In genomic region chr17:40873255-40873654, GRCh38 we compare ENCODE assay signal across 21 cellular contexts. TPM values are rescaled to one million over a fixed set of nuclear protein-coding genes. Genes with fewer than 3 reads are reported as not detected.
"Had no signal": no experiment of that assay in that cellular context is flagged by ENCODE, and none has a peak within 500 bp of the region (broad histone marks: within the 10 kb centered on the region; RNA-seq: fewer than 3 reads in every experiment).

No MANE protein-coding gene starts in this region.

- H2AFZ ChIP-seq: hepatocyte had no signal

- H3K9me3 ChIP-seq: adrenal gland, left ventricle myocardium inferior, neutrophil, thyroid gland had no signal

- H3K4me1 ChIP-seq: adrenal gland, left ventricle myocardium inferior, thyroid gland had no signal

- H3K27ac ChIP-seq: adrenal gland, cardiac muscle cell, hepatocyte, left ventricle myocardium inferior, neutrophil, skin epidermis, thyroid gland had no signal

- H3K4me3 ChIP-seq: adrenal gland, cardiac muscle cell, hepatocyte, left ventricle myocardium inferior, skin epidermis, thyroid gland had no signal

- H3K79me2 ChIP-seq: hepatocyte had no signal

- H3K36me3 ChIP-seq: adrenal gland, cardiac muscle cell, left ventricle myocardium inferior, neutrophil, thyroid gland had no signal

- H3K4me2 ChIP-seq: hepatocyte had no signal

- H3K27me3 ChIP-seq: adrenal gland, cardiac muscle cell, hepatocyte, thyroid gland had no signal

- DNase-seq: activated B cell treated with CpG ODN at 0.5 μM for 24 hours; activated CD4-positive, alpha-beta T cell treated with anti-CD3 and anti-CD28 coated beads for 48 hours; activated CD8-positive, alpha-beta T cell treated with anti-CD3 and anti-CD28 coated beads for 36 hours; activated effector memory CD4-positive, alpha-beta T cell treated with anti-CD3 and anti-CD28 coated beads, Interleukin-2, amount 50 U/mL, for 16 hours; activated T-cell treated with anti-CD3 and anti-CD28 coated beads, Interleukin-2, amount 50 U/mL, for 4 hours; adrenal gland; left ventricle myocardium inferior; natural killer cell; stimulated activated CD4-positive, alpha-beta T cell treated with anti-CD3 and anti-CD28 coated beads, Interleukin-15, amount 100 ng/mL, for 24 hours; stimulated activated CD4-positive, alpha-beta T cell treated with anti-CD3 and anti-CD28 coated beads, Interleukin-4, amount 100 ng/mL, for 1 hour; stimulated activated naive B cell treated with anti-CD40 and anti-IgM and Interleukin-4, amounts not matched to agents 10 μg/mL and 1 μg/mL and 100 μg/mL, for 72 hours; thyroid gland had no signal

RNA-seq across cellular contexts. Expression of gene KRT12, which starts 6.2 kb away (rescaled TPM):
- total RNA-seq: activated B cell treated with CpG ODN at 0.5 μM for 24 hours; activated CD8-positive, alpha-beta T cell treated with anti-CD3 and anti-CD28 coated beads for 36 hours; activated T-cell treated with anti-CD3 and anti-CD28 coated beads, Interleukin-2, amount 50 U/mL, for 4 hours; adrenal gland; cardiac muscle cell; esophagus mucosa; glomerular endothelial cell; hepatocyte; left ventricle myocardium inferior; mucosa of gallbladder; natural killer cell; posterior vena cava; thyroid gland had no signal
- polyA plus RNA-seq: adrenal gland, cardiac muscle cell, hepatocyte, keratinocyte had no signal

RNA-seq across cellular contexts. Expression of gene KRT20, which starts 11.8 kb away (rescaled TPM):
- total RNA-seq: activated B cell treated with CpG ODN at 0.5 μM for 24 hours; activated CD8-positive, alpha-beta T cell treated with anti-CD3 and anti-CD28 coated beads for 36 hours; cardiac muscle cell; glomerular endothelial cell; left ventricle myocardium inferior; natural killer cell; posterior vena cava; thyroid gland had no signal
- polyA plus RNA-seq: cardiac muscle cell, keratinocyte had no signal
